ENCODE assay signal across 26 cellular contexts in genomic region chr11:1517117-1518005, GRCh38. TPM values are rescaled to one million over a fixed set of nuclear protein-coding genes. Genes with fewer than 3 reads are reported as not detected.
A peak's percentile ranks its signal among the peaks of the same experiment; 100 is the strongest.
DNase-seq lines count a peak whose midpoint lies in the region; ATAC-seq, FAIRE-seq and TF ChIP-seq lines count a peak whose summit lies in the region.
"Had no signal": no experiment of that assay in that cellular context is flagged by ENCODE, and none has a peak within 500 bp of the region (broad histone marks: within the 10 kb centered on the region; RNA-seq: fewer than 3 reads in every experiment).

No MANE protein-coding gene starts in this region.

- DNase-seq in right lobe of liver: peak in 2 of 3 donors; percentile 10 to 42
- no peak for DNase-seq in HepG2 (ENCODE audit: low spot score)
- DNase-seq in activated naive CD8-positive, alpha-beta T cell treated with anti-CD3 and anti-CD28 coated beads, Interleukin-2, amount 50 U/mL, for 24 hours: no peak
- DNase-seq in memory B cell (ENCODE audit: low spot score in 2 of 2): no peak
- no peak for DNase-seq in type B pancreatic cell (ENCODE audit: extremely low spot score, unreplicated experiment)
- DNase-seq in foreskin melanocyte: no peak
- DNase-seq: activated B cell treated with CpG ODN at 0.5 μM for 24 hours; activated CD4-positive, alpha-beta T cell treated with anti-CD3 and anti-CD28 coated beads, Interleukin-2, amount 50 U/mL, for 4 hours; activated effector memory CD4-positive, alpha-beta T cell treated with anti-CD3 and anti-CD28 coated beads, Interleukin-2, amount 50 U/mL, for 16 hours; amniotic stem cell; DMS 273 treated with DMSO at 0.1 percent for 48 hours; GOT3; KBM-7; midbrain; NCI-H1436 treated with DMSO at 0.1 percent for 48 hours; NCI-H524; SK-N-SH; stimulated activated CD4-positive, alpha-beta T cell treated with anti-CD3 and anti-CD28 coated beads, Interleukin-4, amount 100 ng/mL, for 1 hour; trophoblast cell had no signal

- H3K79me2 ChIP-seq in HepG2 (ENCODE audit: insufficient read depth, low read length): peaks cover 2% of the 10 kb centered on the region

- H3K4me2 ChIP-seq in HepG2 (ENCODE audit: low read depth, low read length): no peak overlapping the region
- H3K4me2 ChIP-seq: A549, SK-N-SH, smooth muscle cell had no signal

- BruUV-seq in HepG2 (replicated peaks; lab: Mats Ljungman, UMichigan): no TSS peak

- no peaks in the 10 kb centered on the region for H3K36me3 ChIP-seq in right lobe of liver
- H3K36me3 ChIP-seq in HepG2 (replicated peaks in 1 of 2; ENCODE audit: control insufficient read depth in 1 of 2, insufficient read depth in 2 of 2, low read length in 2 of 2): no peaks in the 10 kb centered on the region
- H3K36me3 ChIP-seq: neutrophil had no signal

- in situ Hi-C loops in HepG2 (cut with HindIII; ENCODE audit: extremely low pct_ligation_motif_present, low pct_unique_long_range_greater_than_20kb): no loop called here

- H2AFZ ChIP-seq in HepG2 (ENCODE audit: low read length): no peak overlapping the region

- H3K27me3 Mint-ChIP-seq in activated naive CD8-positive, alpha-beta T cell treated with anti-CD3 and anti-CD28 coated beads, Interleukin-2, amount 50 U/mL, for 24 hours: no peaks in the 10 kb centered on the region
- H3K27me3 Mint-ChIP-seq in memory B cell (no peaks in the 10 kb centered on the region), type B pancreatic cell (no peaks in the 10 kb centered on the region)
- H3K27me3 Mint-ChIP-seq: activated B cell treated with CpG ODN at 0.5 μM for 24 hours; B cell; dendritic cell treated with granulocyte-macrophage colony-stimulating factor and Interleukin-4, amounts not matched to agents 40 ng/mL and 50 ng/mL, for 4 days had no signal

- TF ChIP-seq EP300 in HepG2 (IDR thresholded peaks at IDR 0.05; ENCODE audit: low read depth in 2 of 2, low read length in 2 of 2): no peak
- TF ChIP-seq EP300 in HepG2 (CRISPR knock-in tag; IDR thresholded peaks at IDR 0.05; ENCODE audit: borderline replicate concordance): no peak

- ATAC-seq in right lobe of liver (no peak), HepG2 (no peak), memory B cell (ENCODE audit: low read depth) (no peak), HG02678 (IDR thresholded peaks at IDR 0.05; ENCODE audit: unreplicated experiment) (no peak), HG02798 (IDR thresholded peaks at IDR 0.05; ENCODE audit: poor library complexity, unreplicated experiment) (no peak)
- no peak for ATAC-seq in activated naive CD8-positive, alpha-beta T cell treated with anti-CD3 and anti-CD28 coated beads, Interleukin-2, amount 50 U/mL, for 24 hours

- intact Hi-C loops in right lobe of liver (cut with DNase I): loop anchor here (5.0 kb wide), 2 partner anchors 310 to 315 kb away; no protein-coding TSS in a partner anchor
- intact Hi-C loops in HepG2 (cut with micrococcal nuclease; ENCODE audit: unreplicated experiment): no loop called here

- H3K27ac ChIP-seq in right lobe of liver: no peak overlapping the region
- H3K27ac ChIP-seq in HepG2 (ENCODE audit: extremely low read length, insufficient read depth, low read length): no peak overlapping the region
- H3K27ac ChIP-seq: A549, neutrophil had no signal

- peaks cover 49% of the 10 kb centered on the region for H4K20me1 ChIP-seq in HepG2 (ENCODE audit: insufficient read depth, low read length)

- peak overlapping the region; percentile 35 for H3K27ac Mint-ChIP-seq in activated naive CD8-positive, alpha-beta T cell treated with anti-CD3 and anti-CD28 coated beads, Interleukin-2, amount 50 U/mL, for 24 hours
- H3K27ac Mint-ChIP-seq in memory B cell (peak overlapping the region; percentile 64), type B pancreatic cell (peak overlapping the region; percentile 13)
- H3K27ac Mint-ChIP-seq: activated B cell treated with CpG ODN at 0.5 μM for 24 hours; B cell; dendritic cell treated with granulocyte-macrophage colony-stimulating factor and Interleukin-4, amounts not matched to agents 40 ng/mL and 50 ng/mL, for 4 days had no signal

- TF ChIP-seq POLR2A in right lobe of liver (IDR thresholded peaks at IDR 0.05) (no peak), HepG2 (IDR thresholded peaks at IDR 0.05; ENCODE audit: insufficient read depth in 1 of 2, low read depth in 2 of 2, low read length in 2 of 2) (no peak)

- no peak overlapping the region for H3K4me3 Mint-ChIP-seq in activated naive CD8-positive, alpha-beta T cell treated with anti-CD3 and anti-CD28 coated beads, Interleukin-2, amount 50 U/mL, for 24 hours
- H3K4me3 Mint-ChIP-seq in memory B cell (no peak overlapping the region), type B pancreatic cell (no peak overlapping the region)
- H3K4me3 Mint-ChIP-seq: activated B cell treated with CpG ODN at 0.5 μM for 24 hours; B cell; dendritic cell treated with granulocyte-macrophage colony-stimulating factor and Interleukin-4, amounts not matched to agents 40 ng/mL and 50 ng/mL, for 4 days had no signal

- POLR2A ChIA-PET in HepG2 (lab: Yijun Ruan, JAX): no interaction called here

- TF ChIP-seq RAD21 in HepG2 (CRISPR knock-in tag; IDR thresholded peaks at IDR 0.05): no peak

- no peaks in the 10 kb centered on the region for H3K36me3 Mint-ChIP-seq in activated naive CD8-positive, alpha-beta T cell treated with anti-CD3 and anti-CD28 coated beads, Interleukin-2, amount 50 U/mL, for 24 hours (ENCODE audit: low read depth)
- H3K36me3 Mint-ChIP-seq in memory B cell (peaks cover 7% of the 10 kb centered on the region), type B pancreatic cell (peaks cover 5% of the 10 kb centered on the region)

- peaks cover 52% of the 10 kb centered on the region for H3K4me1 Mint-ChIP-seq in activated naive CD8-positive, alpha-beta T cell treated with anti-CD3 and anti-CD28 coated beads, Interleukin-2, amount 50 U/mL, for 24 hours
- H3K4me1 Mint-ChIP-seq in memory B cell: peaks cover 56% of the 10 kb centered on the region
- peaks cover 46% of the 10 kb centered on the region for H3K4me1 Mint-ChIP-seq in type B pancreatic cell (ENCODE audit: unreplicated experiment)

- no peak for FAIRE-seq in HepG2 (lab: Jason Lieb, UNC)
- FAIRE-seq: A549 had no signal

- H3K9ac ChIP-seq in HepG2 (ENCODE audit: insufficient read depth, low read depth, low read length): no peak overlapping the region
- H3K9ac ChIP-seq: SK-N-SH had no signal

- CTCF ChIA-PET in HepG2 (lab: Yijun Ruan, JAX; ENCODE audit: low intra/inter-chr PET ratio, low total read pairs): no interaction called here

- no peaks in the 10 kb centered on the region for H3K9me3 Mint-ChIP-seq in activated naive CD8-positive, alpha-beta T cell treated with anti-CD3 and anti-CD28 coated beads, Interleukin-2, amount 50 U/mL, for 24 hours
- no peaks in the 10 kb centered on the region for H3K9me3 Mint-ChIP-seq in memory B cell
- H3K9me3 Mint-ChIP-seq in type B pancreatic cell: no peaks in the 10 kb centered on the region
- H3K9me3 Mint-ChIP-seq: activated B cell treated with CpG ODN at 0.5 μM for 24 hours; dendritic cell treated with granulocyte-macrophage colony-stimulating factor and Interleukin-4, amounts not matched to agents 40 ng/mL and 50 ng/mL, for 4 days had no signal

- H3K9me3 ChIP-seq in right lobe of liver (no peaks in the 10 kb centered on the region), HepG2 (ENCODE audit: low read length) (no peaks in the 10 kb centered on the region)
- H3K9me3 ChIP-seq: A549, neutrophil, SK-N-SH had no signal

- 78% methylated on average over 12 of the region's 28 CpGs for WGBS in right lobe of liver (ENCODE audit: insufficient coverage, low coverage, low lambda C conversion rate, missing lambda C conversion rate)
- WGBS in HepG2 (ENCODE audit: low lambda C conversion rate): 79% methylated on average over 27 of the region's 28 CpGs

- H3K4me1 ChIP-seq in right lobe of liver (peaks cover 0 to 7% (median 0%) of the 10 kb centered on the region in 4 donors), HepG2 (ENCODE audit: insufficient read depth, low read length) (no peaks in the 10 kb centered on the region)

- no peak for TF ChIP-seq CTCF in right lobe of liver (IDR thresholded peaks at IDR 0.05)
- TF ChIP-seq CTCF in HepG2 (CRISPR knock-in tag; IDR thresholded peaks at IDR 0.05): no peak
- TF ChIP-seq CTCF in type B pancreatic cell (conservative IDR thresholded peaks at IDR 0.05): no peak

- no peak overlapping the region for H3K4me3 ChIP-seq in right lobe of liver
- H3K4me3 ChIP-seq in HepG2 (replicated peaks in 1 of 3; ENCODE audit: insufficient read depth in 1 of 3, low read depth in 2 of 3, low read length in 3 of 3): no peak overlapping the region
- H3K4me3 ChIP-seq: A549, smooth muscle cell had no signal

- H3K27me3 ChIP-seq in right lobe of liver: no peaks in the 10 kb centered on the region
- H3K27me3 ChIP-seq in HepG2 (ENCODE audit: control insufficient read depth in 1 of 2, insufficient read depth in 2 of 2, low read length in 2 of 2): no peaks in the 10 kb centered on the region
- H3K27me3 ChIP-seq: neutrophil had no signal

RNA-seq across cellular contexts. Expression of gene MOB2, which starts 30.8 kb away (rescaled TPM):
- total RNA-seq in right lobe of liver (10 to 100 TPM in 5 of 6 experiments, 1 to 10 TPM in 1; 8.5 to 17.0 (median 14.1) TPM), HepG2 (2016; rRNA removed; fragmentation: Illumina TruSeq; extraction: Trizol) (21.8 and 22.3 TPM in 2 replicates), type B pancreatic cell (ENCODE audit: low replicate concordance) (39.6 and 46.8 TPM in 2 replicates)
- 10.4 and 12.3 TPM in 2 replicates for total RNA-seq in HepG2 (2016; cell fraction: cytosol; rRNA removed; fragmentation: Illumina TruSeq; extraction: Trizol; ENCODE audit: low read depth)
- 21.2 and 23.8 TPM in 2 replicates for total RNA-seq in HepG2 (2016; cell fraction: insoluble cytoplasmic fraction; rRNA removed; fragmentation: Illumina TruSeq; extraction: Trizol)
- 16.9 and 20.1 TPM in 2 replicates for total RNA-seq in HepG2 (2016; cell fraction: membrane; rRNA removed; fragmentation: Illumina TruSeq; extraction: Trizol)
- total RNA-seq in HepG2 (2016; cell fraction: nucleus; rRNA removed; fragmentation: Illumina TruSeq; extraction: Trizol): 12.2 and 12.9 TPM in 2 replicates
- 27.7 and 37.6 TPM in 2 replicates for polyA plus RNA-seq in HepG2 (2011; rRNA removed)
- 24.6 and 33.1 TPM in 2 replicates for polyA plus RNA-seq in HepG2 (2011; cell fraction: cytosol; rRNA removed)
- 72.4 and 74.8 TPM in 2 replicates for polyA plus RNA-seq in HepG2 (2011; cell fraction: nucleus; rRNA removed)
- polyA plus RNA-seq in HepG2 (2012): 15.8 and 25.3 TPM in 2 replicates
- polyA plus RNA-seq in HepG2 (2016; cell fraction: cytosol; fragmentation: Illumina TruSeq; extraction: Trizol; ENCODE audit: low read depth): 8.6 and 10.0 TPM in 2 replicates
- polyA plus RNA-seq in HepG2 (2016; cell fraction: insoluble cytoplasmic fraction; fragmentation: Illumina TruSeq; extraction: Trizol; ENCODE audit: low read depth): 23.8 and 24.4 TPM in 2 replicates
- 15.0 and 16.7 TPM in 2 replicates for polyA plus RNA-seq in HepG2 (2016; cell fraction: membrane; fragmentation: Illumina TruSeq; extraction: Trizol; ENCODE audit: low read depth)
- polyA plus RNA-seq in HepG2 (2016; cell fraction: nucleus; fragmentation: Illumina TruSeq; extraction: Trizol; ENCODE audit: insufficient read depth, low read depth): 23.4 and 24.8 TPM in 2 replicates
- polyA minus RNA-seq in HepG2 (2011; rRNA and poly(A)+ RNA removed; ENCODE audit: low replicate concordance): 21.3 and 36.0 TPM in 2 replicates
- 7.4 and 16.7 TPM in 2 replicates for polyA minus RNA-seq in HepG2 (2011; cell fraction: cytosol; rRNA and poly(A)+ RNA removed)
- polyA minus RNA-seq in HepG2 (2011; cell fraction: nucleus; rRNA and poly(A)+ RNA removed): 8.7 and 9.8 TPM in 2 replicates

RNA-seq across cellular contexts. Expression of gene DUSP8, which starts 54.7 kb away (rescaled TPM):
- 10 to 100 TPM in 2 of 6 experiments, 1 to 10 TPM in 2, under 1 TPM in 2; 0.22 to 13.7 (median 4.4) TPM for total RNA-seq in right lobe of liver
- total RNA-seq in HepG2 (2016; rRNA removed; fragmentation: Illumina TruSeq; extraction: Trizol): 0.95 and 1.8 TPM in 2 replicates
- 0.30 and 0.62 TPM in 2 replicates for total RNA-seq in HepG2 (2016; cell fraction: cytosol; rRNA removed; fragmentation: Illumina TruSeq; extraction: Trizol; ENCODE audit: low read depth)
- total RNA-seq in HepG2 (2016; cell fraction: insoluble cytoplasmic fraction; rRNA removed; fragmentation: Illumina TruSeq; extraction: Trizol): 1.1 and 2.2 TPM in 2 replicates
- total RNA-seq in HepG2 (2016; cell fraction: membrane; rRNA removed; fragmentation: Illumina TruSeq; extraction: Trizol): 1.2 and 1.3 TPM in 2 replicates
- total RNA-seq in HepG2 (2016; cell fraction: nucleus; rRNA removed; fragmentation: Illumina TruSeq; extraction: Trizol): 1.1 and 1.3 TPM in 2 replicates
- 8.0 and 15.4 TPM in 2 replicates for polyA plus RNA-seq in HepG2 (2011; rRNA removed)
- polyA plus RNA-seq in HepG2 (2011; cell fraction: cytosol; rRNA removed): 7.3 and 9.2 TPM in 2 replicates
- 11.7 and 12.2 TPM in 2 replicates for polyA plus RNA-seq in HepG2 (2011; cell fraction: nucleus; rRNA removed)
- 13.2 and 23.6 TPM in 2 replicates for polyA plus RNA-seq in HepG2 (2012)
- 0.49 and 1.5 TPM in 2 replicates for polyA plus RNA-seq in HepG2 (2016; cell fraction: cytosol; fragmentation: Illumina TruSeq; extraction: Trizol; ENCODE audit: low read depth)
- 3.4 and 4.9 TPM in 2 replicates for polyA plus RNA-seq in HepG2 (2016; cell fraction: insoluble cytoplasmic fraction; fragmentation: Illumina TruSeq; extraction: Trizol; ENCODE audit: low read depth)
- 2.0 and 2.8 TPM in 2 replicates for polyA plus RNA-seq in HepG2 (2016; cell fraction: membrane; fragmentation: Illumina TruSeq; extraction: Trizol; ENCODE audit: low read depth)
- 5.9 and 6.8 TPM in 2 replicates for polyA plus RNA-seq in HepG2 (2016; cell fraction: nucleus; fragmentation: Illumina TruSeq; extraction: Trizol; ENCODE audit: insufficient read depth, low read depth)
- polyA minus RNA-seq in HepG2 (2011; rRNA and poly(A)+ RNA removed; ENCODE audit: low replicate concordance): 5.4 and 14.1 TPM in 2 replicates
- polyA minus RNA-seq in HepG2 (2011; cell fraction: cytosol; rRNA and poly(A)+ RNA removed): 4.0 and 5.3 TPM in 2 replicates
- polyA minus RNA-seq in HepG2 (2011; cell fraction: nucleus; rRNA and poly(A)+ RNA removed): 0.90 and 3.0 TPM in 2 replicates
- total RNA-seq in type B pancreatic cell (ENCODE audit: low replicate concordance): 8.4 and 16.1 TPM in 2 replicates

Comparison
In these comparisons a context has a peak if more than half of its experiments do, and no peak if none do; other contexts are left out.
1. DNase-seq: peak in right lobe of liver (2 of 3); none in HepG2 (single experiment), activated naive CD8-positive, alpha-beta T cell treated with anti-CD3 and anti-CD28 coated beads, Interleukin-2, amount 50 U/mL, for 24 hours (single experiment), memory B cell (0 of 2), type B pancreatic cell (single experiment) and foreskin melanocyte (single experiment).
2. H3K27ac Mint-ChIP-seq: peak in every context shown above with its lines; median percentile 64 in memory B cell; 35 in activated naive CD8-positive, alpha-beta T cell treated with anti-CD3 and anti-CD28 coated beads, Interleukin-2, amount 50 U/mL, for 24 hours; 13 in type B pancreatic cell.